Comparison of ENCODE assay signal across 21 cellular contexts in the genomic region with DNA sequence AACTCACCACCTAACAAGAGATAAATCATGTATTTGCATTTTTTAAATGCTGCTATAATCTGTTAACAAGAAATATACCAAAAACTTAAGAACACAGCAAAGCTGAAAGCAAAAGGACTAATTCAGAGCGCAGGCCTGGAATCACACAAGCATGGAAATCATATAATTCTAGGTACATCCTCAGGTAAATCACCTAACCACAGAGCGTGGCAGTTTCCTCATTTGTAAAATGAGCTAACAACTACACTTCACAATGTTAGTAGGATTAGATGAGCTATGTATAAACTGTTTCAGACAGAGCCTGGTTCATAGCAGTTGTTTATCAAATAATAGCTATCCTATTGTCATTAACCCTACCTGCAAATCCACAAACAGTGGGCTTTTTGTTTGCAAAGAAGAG.
DNase-seq lines count a peak whose midpoint lies in the region; ATAC-seq and TF ChIP-seq lines count a peak whose summit lies in the region.
"Had no signal": no experiment of that assay in that cellular context is flagged by ENCODE, and none has a peak within 500 bp of the region (broad histone marks: within the 10 kb centered on the region; RNA-seq: fewer than 3 reads in every experiment).

No MANE protein-coding gene starts in this region.

- peaks cover 27 to 34% (median 33%) of the 10 kb centered on the region in 3 donors for H3K4me1 Mint-ChIP-seq in naive B cell

- H3K9me3 Mint-ChIP-seq in naive B cell, result no peaks in the 10 kb centered on the region
- H3K9me3 Mint-ChIP-seq: H9 had no signal

- no peaks in the 10 kb centered on the region for H3K36me3 Mint-ChIP-seq in naive B cell

- no peaks in the 10 kb centered on the region for H3K27me3 ChIP-seq in BLaER1 treated with 17β-estradiol and CSF1 and Interleukin-3, amounts not matched to agents 10 nM and 100 nM
- no peaks in the 10 kb centered on the region for H3K27me3 ChIP-seq in OCI-LY1 (ENCODE audit: insufficient read depth, low read length)

- no peak overlapping the region for H3K9ac ChIP-seq in BLaER1 treated with 17β-estradiol and CSF1 and Interleukin-3, amounts not matched to agents 10 nM and 100 nM
- H3K9ac ChIP-seq in OCI-LY1 (ENCODE audit: low read length), result no peak overlapping the region
- H3K9ac ChIP-seq: GM23248 had no signal

- no peaks in the 10 kb centered on the region for H3K36me3 ChIP-seq in BLaER1 treated with 17β-estradiol and CSF1 and Interleukin-3, amounts not matched to agents 10 nM and 100 nM
- H3K36me3 ChIP-seq in OCI-LY1 (ENCODE audit: insufficient read depth, low read length), result no peaks in the 10 kb centered on the region

- H3K27ac Mint-ChIP-seq in naive B cell, result peak overlapping the region in 4 of 6 donors; percentile 15 to 64 (median 38)
- H3K27ac Mint-ChIP-seq: HFFc6 had no signal

- peak; percentile 48 for DNase-seq in naive B cell
- no peak for DNase-seq in CD1c-positive myeloid dendritic cell (ENCODE audit: extremely low spot score)
- no peak for DNase-seq in activated naive CD4-positive, alpha-beta T cell treated with Interleukin-2 at 50 U/mL for 16 hours
- DNase-seq: C1 segment of cervical spinal cord, DMS53, GDM1, GM23248, H9, HFFc6, KG1, NCI-H1105, NCI-H146, NCI-H2029, NCI-H226, NCI-H510A treated with DMSO at 0.1 percent for 48 hours, PC-3, SHP77 had no signal

- no peaks in the 10 kb centered on the region for H3K79me2 ChIP-seq in OCI-LY1 (ENCODE audit: insufficient read depth, low read length)

- no peak overlapping the region for H3K4me3 ChIP-seq in BLaER1 treated with 17β-estradiol and CSF1 and Interleukin-3, amounts not matched to agents 10 nM and 100 nM
- H3K4me3 ChIP-seq in OCI-LY1 (ENCODE audit: low read depth, low read length, poor library complexity, severe bottlenecking), result no peak overlapping the region
- H3K4me3 ChIP-seq: GM23248 had no signal

- no peak for TF ChIP-seq CTCF in OCI-LY1 (IDR thresholded peaks at IDR 0.05; ENCODE audit: low read length)

- no peaks in the 10 kb centered on the region for H3K9me3 ChIP-seq in BLaER1 treated with 17β-estradiol and CSF1 and Interleukin-3, amounts not matched to agents 10 nM and 100 nM (replicated peaks in 1 of 11)
- no peaks in the 10 kb centered on the region for H3K9me3 ChIP-seq in OCI-LY1 (ENCODE audit: low read length)

- no peaks in the 10 kb centered on the region for H4K20me1 ChIP-seq in BLaER1 treated with 17β-estradiol and CSF1 and Interleukin-3, amounts not matched to agents 10 nM and 100 nM
- no peaks in the 10 kb centered on the region for H4K20me1 ChIP-seq in OCI-LY1 (ENCODE audit: insufficient read depth, low read length)

- peak overlapping the region in 2 of 8 donors; percentile 42 to 52 for H3K4me3 Mint-ChIP-seq in naive B cell
- H3K4me3 Mint-ChIP-seq: H9, HFFc6 had no signal

- no peaks in the 10 kb centered on the region for H3K9me2 ChIP-seq in OCI-LY1 (ENCODE audit: low read depth, low read length)

- peak overlapping the region in 1 of 11 experiments; percentile 68; a peak in 3 of 22 replicates for H3K27ac ChIP-seq in BLaER1 treated with 17β-estradiol and CSF1 and Interleukin-3, amounts not matched to agents 10 nM and 100 nM
- peak overlapping the region; percentile 71 for H3K27ac ChIP-seq in OCI-LY1 (ENCODE audit: low read depth, low read length, poor library complexity, severe bottlenecking)
- H3K27ac ChIP-seq: GM23248 had no signal

- peaks cover 25 to 54% (median 46%) of the 10 kb centered on the region in 10 experiments for H3K4me1 ChIP-seq in BLaER1 treated with 17β-estradiol and CSF1 and Interleukin-3, amounts not matched to agents 10 nM and 100 nM
- peaks cover 55% of the 10 kb centered on the region for H3K4me1 ChIP-seq in OCI-LY1 (ENCODE audit: insufficient read depth, low read length, severe bottlenecking)

- ATAC-seq in GM19351 (IDR thresholded peaks at IDR 0.05; ENCODE audit: unreplicated experiment) (peak; percentile 50), naive B cell (ENCODE audit: low read depth in 2 of 2) (peak; percentile 87 to 90), HG03469 (IDR thresholded peaks at IDR 0.05; ENCODE audit: unreplicated experiment) (no peak)
- ATAC-seq: PC-3 had no signal

- H2AFZ ChIP-seq in OCI-LY1 (ENCODE audit: low read length), result no peak overlapping the region
- H2AFZ ChIP-seq: GM23248 had no signal

- no peaks in the 10 kb centered on the region for H3F3A ChIP-seq in OCI-LY1 (ENCODE audit: insufficient read depth, low read length)

- no peaks in the 10 kb centered on the region for H3K27me3 Mint-ChIP-seq in naive B cell

- H3K4me2 ChIP-seq in BLaER1 treated with 17β-estradiol and CSF1 and Interleukin-3, amounts not matched to agents 10 nM and 100 nM, result peak overlapping the region in 7 of 11 experiments; percentile 38 to 73 (median 61); a peak in 14 of 22 replicates
- H3K4me2 ChIP-seq in OCI-LY1 (ENCODE audit: low read length), result no peak overlapping the region
